9 cellular contexts compared by ENCODE assay signal in genomic region chr22:40216041-40216756, GRCh38. TPM values are rescaled to one million over a fixed set of nuclear protein-coding genes. Genes with fewer than 3 reads are reported as not detected.
A peak's percentile ranks its signal among the peaks of the same experiment; 100 is the strongest.
DNase-seq lines count a peak whose midpoint lies in the region; ATAC-seq and TF ChIP-seq lines count a peak whose summit lies in the region.
"Had no signal": no experiment of that assay in that cellular context is flagged by ENCODE, and none has a peak within 500 bp of the region (broad histone marks: within the 10 kb centered on the region; RNA-seq: fewer than 3 reads in every experiment).

No MANE protein-coding gene starts in this region.

- H3K27ac ChIP-seq in HL-60 (replicated peaks): peak overlapping the region; percentile 76
- H3K27ac ChIP-seq in gastrocnemius medialis: peak overlapping the region; percentile 2 to 44 (median 13)

- intact Hi-C loops in gastrocnemius medialis (cut with DNase I; ENCODE audit: low total_unique reads): loop anchor here (5.0 kb wide), 1 partner anchor 131 kb away; the partner anchor contains the start of gene ADSL

- peak; percentile 59 for ATAC-seq in GM18517 (IDR thresholded peaks at IDR 0.05; ENCODE audit: unreplicated experiment)
- no peak for ATAC-seq in gastrocnemius medialis
- no peak for ATAC-seq in omental fat pad (ENCODE audit: low FRiP score)

- H3K27me3 ChIP-seq in HL-60 (ENCODE audit: insufficient read depth, poor library complexity, severe bottlenecking) (no peaks in the 10 kb centered on the region), gastrocnemius medialis (no peaks in the 10 kb centered on the region)

- TF ChIP-seq CTCF in HL-60 (IDR thresholded peaks at IDR 0.05; ENCODE audit: insufficient read depth, low read length) (no peak), gastrocnemius medialis (IDR thresholded peaks at IDR 0.05 in 4 of 5, conservative IDR thresholded peaks at IDR 0.05 in 1 of 5) (no peak), omental fat pad (IDR thresholded peaks at IDR 0.05) (no peak)

- H3K4me3 ChIP-seq in HL-60 (replicated peaks; ENCODE audit: insufficient read depth, low read length) (no peak overlapping the region), gastrocnemius medialis (no peak overlapping the region)

- H3K9me3 ChIP-seq in gastrocnemius medialis: no peaks in the 10 kb centered on the region
- H3K9me3 ChIP-seq: SK-N-SH had no signal

- TF ChIP-seq POLR2A in gastrocnemius medialis (IDR thresholded peaks at IDR 0.05): no peak

- DNase-seq in HL-60 (ENCODE audit: low read depth in 1 of 2, low spot score in 1 of 2) (peak; percentile 26 to 60), gastrocnemius medialis (no peak), mucosa of gallbladder (ENCODE audit: low spot score) (no peak), omental fat pad (ENCODE audit: low spot score) (no peak), NCI-H2107 treated with DMSO at 0.1 percent for 48 hours (lab: John Stamatoyannopoulos, UW; ENCODE audit: unreplicated experiment) (no peak)
- peak; percentile 10 for DNase-seq in activated T-helper 9 cell treated with anti-CD3 and anti-CD28 coated beads, Interleukin-2, amount 50 U/mL, for 16 hours (ENCODE audit: low read depth)
- DNase-seq: cerebellar nuclear complex, SK-N-SH had no signal

- H3K36me3 ChIP-seq in gastrocnemius medialis: no peaks in the 10 kb centered on the region

- in situ Hi-C loops in gastrocnemius medialis (cut with MboI; ENCODE audit: low sequenced_read_pairs in 4 of 4): no loop called here

- peaks cover 74 to 82% of the 10 kb centered on the region in 2 donors for H3K4me1 ChIP-seq in gastrocnemius medialis

RNA-seq across cellular contexts. Expression of gene TNRC6B, which starts 38.5 kb away (rescaled TPM):
- total RNA-seq in gastrocnemius medialis: 10 to 100 TPM; 31.9 to 76.7 (median 57.0) TPM
- 67.9 TPM for total RNA-seq in mucosa of gallbladder
- 10 to 100 TPM; 17.2 to 57.8 (median 31.9) TPM for total RNA-seq in omental fat pad

Comparison
In these comparisons a context has a peak if more than half of its experiments do, and no peak if none do; other contexts are left out.
1. DNase-seq: peak in HL-60 (2 of 2) and activated T-helper 9 cell treated with anti-CD3 and anti-CD28 coated beads, Interleukin-2, amount 50 U/mL, for 16 hours (single experiment); none in gastrocnemius medialis (0 of 2), mucosa of gallbladder (single experiment), omental fat pad (single experiment) and NCI-H2107 treated with DMSO at 0.1 percent for 48 hours (single experiment).